In the genomic region with DNA sequence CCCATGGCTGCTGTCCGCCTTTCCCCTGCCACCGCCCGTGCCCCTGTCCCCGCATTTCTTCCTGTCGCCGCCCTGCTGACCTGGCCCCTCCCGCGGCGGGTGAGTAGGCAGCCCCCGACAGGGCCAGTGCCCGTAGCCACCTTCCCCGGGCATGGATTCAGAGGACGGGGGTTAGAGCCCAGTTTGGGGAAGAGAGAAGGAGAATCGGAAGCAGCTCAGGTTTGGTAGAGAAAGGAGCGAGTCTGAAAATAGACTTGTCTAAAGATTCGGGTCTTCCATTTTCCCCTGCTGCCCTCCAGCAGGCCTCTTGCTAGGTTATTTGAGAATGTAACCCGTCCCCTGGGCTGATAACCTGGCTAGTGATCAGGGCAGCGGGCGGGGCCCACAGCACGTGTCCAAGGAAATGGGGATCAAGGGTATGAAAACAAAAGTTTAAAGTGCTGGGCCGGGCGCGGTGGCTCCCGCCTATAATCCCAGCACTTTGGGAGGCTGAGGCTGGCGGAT, we compare ENCODE assay signal across 8 cellular contexts. TPM values are rescaled to one million over a fixed set of nuclear protein-coding genes. Genes with fewer than 3 reads are reported as not detected.
DNase-seq lines count a peak whose midpoint lies in the region; ATAC-seq and TF ChIP-seq lines count a peak whose summit lies in the region.

No MANE protein-coding gene starts in this region.

- H3K27me3 Mint-ChIP-seq in CD4-positive, alpha-beta T cell: peaks cover 27% of the 10 kb centered on the region

- peak overlapping the region; percentile 76 for H3K4me3 Mint-ChIP-seq in CD4-positive, alpha-beta T cell

- POLR2A ChIA-PET in CD4-positive, alpha-beta T cell (lab: Charles Lee): interaction anchor here (0.7 to 2.7 kb wide), 5 partner anchors 15 to 1327 kb away, joined by 3 to 20 read pairs (median 4); a partner anchor contains a TSS

- no peaks in the 10 kb centered on the region for H3K27me3 ChIP-seq in CD4-positive, alpha-beta T cell (ENCODE audit: control insufficient read depth, insufficient read depth, low read length)
- peaks cover 35% of the 10 kb centered on the region for H3K27me3 ChIP-seq in adipocyte (replicated peaks; ENCODE audit: control insufficient read depth, insufficient read depth, low read length)

- H3K9me3 Mint-ChIP-seq in CD4-positive, alpha-beta T cell: no peaks in the 10 kb centered on the region

- intact Hi-C loops in CD4-positive, alpha-beta T cell (cut with DNase I, micrococcal nuclease): loop anchor here (2.0 to 5.0 kb wide), 3 partner anchors 16 to 162 kb away; a partner anchor contains a TSS
- intact Hi-C loops in mucosa of descending colon (cut with DNase I, micrococcal nuclease): no loop called here

- H3K9me3 ChIP-seq in CD4-positive, alpha-beta T cell (ENCODE audit: control insufficient read depth, low read length): no peaks in the 10 kb centered on the region
- H3K9me3 ChIP-seq in adipocyte (ENCODE audit: control insufficient read depth, low read length) (no peaks in the 10 kb centered on the region), mucosa of descending colon (no peaks in the 10 kb centered on the region)

- H3K36me3 Mint-ChIP-seq in CD4-positive, alpha-beta T cell (ENCODE audit: low read depth): no peaks in the 10 kb centered on the region

- no peak for ATAC-seq in CD4-positive, alpha-beta T cell (ENCODE audit: poor library complexity)
- ATAC-seq in mucosa of descending colon: no peak
- ATAC-seq in HG02840 (IDR thresholded peaks at IDR 0.05; ENCODE audit: low FRiP score, unreplicated experiment): no peak

- H3K4me1 ChIP-seq in adipocyte (ENCODE audit: control insufficient read depth, insufficient read depth, low read length) (peaks cover 11% of the 10 kb centered on the region), mucosa of descending colon (ENCODE audit: low read depth) (peaks cover 38% of the 10 kb centered on the region)

- in situ Hi-C loops in GM13976 (cut with MboI; ENCODE audit: low sequenced_read_pairs, unreplicated experiment): no loop called here

- no peak for TF ChIP-seq CTCF in CD4-positive, alpha-beta T cell (IDR thresholded peaks at IDR 0.05)
- TF ChIP-seq CTCF in mucosa of descending colon (IDR thresholded peaks at IDR 0.05) (no peak), GM13976 (IDR thresholded peaks at IDR 0.05; ENCODE audit: borderline replicate concordance, control extremely low read depth, extremely low read depth, insufficient read depth, missing control alignments) (no peak)

- peaks cover 33% of the 10 kb centered on the region for H3K4me1 Mint-ChIP-seq in CD4-positive, alpha-beta T cell (ENCODE audit: low read depth)

- H3K4me3 ChIP-seq in adipocyte (ENCODE audit: low read length) (peak overlapping the region; percentile 56), mucosa of descending colon (no peak overlapping the region)

- CTCF ChIA-PET in CD4-positive, alpha-beta T cell (lab: Charles Lee): interaction anchor here (1.2 to 11.4 kb wide), 2 partner anchors 25 to 41 kb away, joined by 5 to 181 read pairs; no protein-coding TSS in a partner anchor

- H3K36me3 ChIP-seq in adipocyte (ENCODE audit: control insufficient read depth, insufficient read depth, low read length, severe bottlenecking): no peaks in the 10 kb centered on the region
- no peaks in the 10 kb centered on the region for H3K36me3 ChIP-seq in mucosa of descending colon (ENCODE audit: low read depth)

- no peak overlapping the region for H3K27ac ChIP-seq in CD4-positive, alpha-beta T cell (ENCODE audit: low read depth, low read length)

- H3K9ac ChIP-seq in adipocyte (ENCODE audit: low read length): no peak overlapping the region

- no peak overlapping the region for H3K27ac Mint-ChIP-seq in CD4-positive, alpha-beta T cell

- no peak for DNase-seq in CD4-positive, alpha-beta T cell
- DNase-seq in HT-29 (ENCODE audit: low spot score): peak; percentile 65
- no peak for DNase-seq in adipocyte (ENCODE audit: low read depth)
- peak; percentile 80 to 82 (median 81) for DNase-seq in mucosa of descending colon
- DNase-seq in GM13976 (ENCODE audit: low spot score): no peak
- no peak for DNase-seq in cortex of kidney (lab: John Stamatoyannopoulos, UW)
- DNase-seq in effector CD4-positive, alpha-beta T cell: no peak

RNA-seq across cellular contexts. Expression of a gene that starts 7.9 kb away (rescaled TPM):
- not detected for total RNA-seq in CD4-positive, alpha-beta T cell
- 2.6 and 4.7 TPM in 2 replicates for total RNA-seq in HT-29 (2014; rRNA removed; shearing (Covaris generic))
- total RNA-seq in mucosa of descending colon: under 1 TPM; 0.14 to 0.61 (median 0.47) TPM

RNA-seq across cellular contexts. Expression of a gene that starts 13.2 kb away (rescaled TPM):
- not detected for total RNA-seq in CD4-positive, alpha-beta T cell
- total RNA-seq in HT-29 (2014; rRNA removed; shearing (Covaris generic)): not detected in 2 replicates
- not detected for total RNA-seq in mucosa of descending colon

RNA-seq across cellular contexts. Expression of a gene that starts 15.3 kb away (rescaled TPM):
- total RNA-seq in CD4-positive, alpha-beta T cell: 1 to 10 TPM; 1.8 to 1.9 TPM
- 709 and 783 TPM in 2 replicates for total RNA-seq in HT-29 (2014; rRNA removed; shearing (Covaris generic))
- 1 to 10 TPM; 5.4 to 8.6 (median 6.7) TPM for total RNA-seq in mucosa of descending colon

RNA-seq across cellular contexts. Expression of a gene that starts 18.9 kb away (rescaled TPM):
- 10 to 100 TPM in 1 of 2 experiments, 1 to 10 TPM in 1; 8.9 to 11.0 TPM for total RNA-seq in CD4-positive, alpha-beta T cell
- 32.0 and 39.4 TPM in 2 replicates for total RNA-seq in HT-29 (2014; rRNA removed; shearing (Covaris generic))
- total RNA-seq in mucosa of descending colon: 10 to 100 TPM; 19.7 to 33.3 (median 26.5) TPM

RNA-seq across cellular contexts. Expression of a gene that starts 19.0 kb away (rescaled TPM):
- total RNA-seq in CD4-positive, alpha-beta T cell: 10 to 100 TPM; 12.0 to 12.9 TPM
- 54.9 and 58.5 TPM in 2 replicates for total RNA-seq in HT-29 (2014; rRNA removed; shearing (Covaris generic))
- 10 to 100 TPM; 23.7 to 26.0 (median 25.7) TPM for total RNA-seq in mucosa of descending colon

Comparison
In these comparisons a context has a peak if more than half of its experiments do, and no peak if none do; other contexts are left out.
1. DNase-seq: peak in HT-29 (single experiment) and mucosa of descending colon (3 of 3); none in CD4-positive, alpha-beta T cell (0 of 10), adipocyte (single experiment), GM13976 (single experiment), cortex of kidney (single experiment) and effector CD4-positive, alpha-beta T cell (single experiment).
2. RNA of a gene that starts 15.3 kb away (total RNA-seq): 709 to 783 TPM in HT-29; 5.4 to 8.6 TPM in mucosa of descending colon and 1.8 to 1.9 TPM in CD4-positive, alpha-beta T cell; every median in the first group is over 10 times any median in the second.
3. intact Hi-C loops: an anchor here in CD4-positive, alpha-beta T cell (2.0 to 5.0 kb wide); none called in mucosa of descending colon.